8 cellular contexts compared by ENCODE assay signal in genomic region chr19:18364277-18364825, GRCh38. TPM values are rescaled to one million over a fixed set of nuclear protein-coding genes. Genes with fewer than 3 reads are reported as not detected.
DNase-seq lines count a peak whose midpoint lies in the region; ATAC-seq and TF ChIP-seq lines count a peak whose summit lies in the region.
"Not testable (repeated sequence)": the region's sequence is repeated elsewhere in the genome, so short reads cannot be mapped to it uniquely, and the experiment has no call there.

No MANE protein-coding gene starts in this region.

- not testable (repeated sequence) for H3K27me3 ChIP-seq in PC-9 (ENCODE audit: insufficient read depth, low read depth); adrenal gland; endodermal cell (ENCODE audit: control insufficient read depth, insufficient read depth, low read length, poor library complexity, severe bottlenecking); right cardiac atrium (ENCODE audit: control insufficient read depth, insufficient read depth); psoas muscle (ENCODE audit: insufficient read depth in 3 of 3, low read length in 2 of 3); tibial nerve

- not testable (repeated sequence) for H3K9me2 ChIP-seq in PC-9 (ENCODE audit: insufficient read depth)

- POLR2A ChIA-PET in PC-9 (lab: Charles Lee; ENCODE audit: unreplicated experiment): interaction anchor here (0.6 kb wide), 1 partner anchor 869 kb away, joined by 3 read pairs; no protein-coding TSS in a partner anchor

- TF ChIP-seq EP300 in tibial nerve (IDR thresholded peaks at IDR 0.05): not testable (repeated sequence)

- not testable (repeated sequence) for H4K20me1 ChIP-seq in PC-9 (ENCODE audit: insufficient read depth)

- H3K9ac ChIP-seq in endodermal cell (ENCODE audit: extremely low read depth, low read length, poor library complexity, severe bottlenecking): not testable (repeated sequence)

- not testable (repeated sequence) for TF ChIP-seq CTCF in C4-2B (conservative IDR thresholded peaks at IDR 0.05); PC-9 (conservative IDR thresholded peaks at IDR 0.05); adrenal gland (IDR thresholded peaks at IDR 0.05); endodermal cell (conservative IDR thresholded peaks at IDR 0.05); mucosa of descending colon (IDR thresholded peaks at IDR 0.05); psoas muscle (IDR thresholded peaks at IDR 0.05); tibial nerve (IDR thresholded peaks at IDR 0.05)

- H3K9me3 Mint-ChIP-seq in endodermal cell: not testable (repeated sequence)

- H2AFZ ChIP-seq in PC-9: not testable (repeated sequence)

- TSS peak; percentile 80 for BruUV-seq in PC-9 (replicated peaks; lab: Mats Ljungman, UMichigan)

- DNase-seq in PC-9 (peak in 1 of 2 experiments; percentile 26), adrenal gland (peak in 3 of 7 donors; percentile 39 to 65 (median 48))
- DNase-seq in endodermal cell; right cardiac atrium; mucosa of descending colon; psoas muscle; tibial nerve (ENCODE audit: low spot score in 2 of 2): not testable (repeated sequence)

- WGBS in adrenal gland, 4 donors: 36 to 44% (median 40%) methylated on average over 9 to 11 of the region's 11 CpGs
- 82 to 89% methylated on average over 8 to 11 of the region's 11 CpGs for WGBS in endodermal cell (ENCODE audit: insufficient coverage in 1 of 2, insufficient read length in 1 of 2), 2 experiments
- 48% methylated on average over 11 of the region's 11 CpGs for WGBS in right cardiac atrium
- 65 to 69% (median 67%) methylated on average over 11 of the region's 11 CpGs for WGBS in psoas muscle, 3 donors
- 34 to 44% methylated on average over 11 of the region's 11 CpGs for WGBS in tibial nerve, 2 donors

- H3K79me2 ChIP-seq in PC-9 (ENCODE audit: low read depth): not testable (repeated sequence)

- H3K36me3 ChIP-seq in PC-9 (ENCODE audit: low read depth); endodermal cell (ENCODE audit: control insufficient read depth, insufficient read depth, low read length); mucosa of descending colon (ENCODE audit: low read depth): not testable (repeated sequence)
- peaks cover 0 to 37% of the 10 kb centered on the region in 2 donors for H3K36me3 ChIP-seq in adrenal gland (replicated peaks in 1 of 2)
- peaks cover 0 to 44% of the 10 kb centered on the region in 2 donors for H3K36me3 ChIP-seq in psoas muscle (ENCODE audit: insufficient read depth in 1 of 2, low read depth in 1 of 2)
- H3K36me3 ChIP-seq in tibial nerve: peaks cover 0 to 48% (median 0%) of the 10 kb centered on the region in 3 donors

- H3K27ac Mint-ChIP-seq in endodermal cell: peak overlapping the region; percentile 68

- not testable (repeated sequence) for H3K9me3 ChIP-seq in PC-9 (ENCODE audit: insufficient read depth, low read depth); adrenal gland (replicated peaks in 1 of 3); endodermal cell (ENCODE audit: control insufficient read depth, low read length); right cardiac atrium (ENCODE audit: control insufficient read depth, low read length); mucosa of descending colon; psoas muscle; tibial nerve

- peaks cover 52% of the 10 kb centered on the region for H3F3A ChIP-seq in PC-9 (ENCODE audit: insufficient read depth, low read depth)

- peak overlapping the region; percentile 97 for H3K27ac ChIP-seq in C4-2B
- peak overlapping the region; percentile 98 for H3K27ac ChIP-seq in PC-9
- H3K27ac ChIP-seq in adrenal gland: peak overlapping the region; percentile 85 to 97 (median 94)
- H3K27ac ChIP-seq in endodermal cell (ENCODE audit: low read depth, low read length): peak overlapping the region; percentile 89
- peak overlapping the region; percentile 5 for H3K27ac ChIP-seq in right cardiac atrium (ENCODE audit: low read length)
- H3K27ac ChIP-seq in psoas muscle: peak overlapping the region; percentile 67
- peak overlapping the region; percentile 41 to 89 (median 83) for H3K27ac ChIP-seq in tibial nerve

- H3K27me3 Mint-ChIP-seq in endodermal cell (ENCODE audit: insufficient read depth): not testable (repeated sequence)

- not testable (repeated sequence) for H3K4me1 Mint-ChIP-seq in endodermal cell

- ATAC-seq in right cardiac atrium (peak in 1 of 2 donors; percentile 6), mucosa of descending colon (peak; percentile 20)
- ATAC-seq in psoas muscle: not testable (repeated sequence)

- H3K4me2 ChIP-seq in PC-9: peak overlapping the region; percentile 70

- intact Hi-C loops in PC-9 (cut with micrococcal nuclease; ENCODE audit: unreplicated experiment): loop anchor here (2.0 kb wide), 1 partner anchor 16 kb away; no protein-coding TSS in a partner anchor
- intact Hi-C loops in adrenal gland (cut with DNase I); right cardiac atrium (cut with DNase I); mucosa of descending colon (cut with DNase I, micrococcal nuclease); psoas muscle (cut with DNase I): not testable (repeated sequence)

- not testable (repeated sequence) for H3K4me3 Mint-ChIP-seq in endodermal cell

- H3K4me1 ChIP-seq in PC-9 (replicated peaks; ENCODE audit: insufficient read depth) (peaks cover 50% of the 10 kb centered on the region), adrenal gland (replicated peaks in 1 of 2) (peaks cover 21 to 23% of the 10 kb centered on the region in 2 donors), mucosa of descending colon (ENCODE audit: low read depth) (peaks cover 17% of the 10 kb centered on the region), tibial nerve (peaks cover 0 to 22% (median 15%) of the 10 kb centered on the region in 4 donors)
- not testable (repeated sequence) for H3K4me1 ChIP-seq in endodermal cell (ENCODE audit: control insufficient read depth, insufficient read depth, low read length); right cardiac atrium (ENCODE audit: control insufficient read depth, insufficient read depth, low read length); psoas muscle

- TF ChIP-seq POLR2A in adrenal gland (IDR thresholded peaks at IDR 0.05); tibial nerve (IDR thresholded peaks at IDR 0.05): not testable (repeated sequence)

- CTCF ChIA-PET in PC-9 (lab: Charles Lee): interaction anchor here (0.7 kb wide), 1 partner anchor 15 kb away, joined by 5 read pairs; no protein-coding TSS in a partner anchor

- H3K4me3 ChIP-seq in PC-9 (peak overlapping the region; percentile 2; the same call in 1 of the 2 replicates), tibial nerve (peak overlapping the region in 1 of 4 donors; percentile 22)
- H3K4me3 ChIP-seq in adrenal gland; endodermal cell (ENCODE audit: low read length); right cardiac atrium (ENCODE audit: low read length); mucosa of descending colon; psoas muscle: not testable (repeated sequence)

- not testable (repeated sequence) for H3K36me3 Mint-ChIP-seq in endodermal cell (ENCODE audit: low read depth)

RNA-seq across cellular contexts. Expression of gene GDF15, which starts 21.6 kb away (rescaled TPM):
- total RNA-seq in PC-9 (2021): 15.1 and 17.2 TPM in 2 replicates
- 10 to 100 TPM in 4 of 8 donors, 1 to 10 TPM in 3, under 1 TPM in 1; 0.90 to 29.2 (median 9.0) TPM for total RNA-seq in adrenal gland
- polyA plus RNA-seq in adrenal gland: 1 to 10 TPM in 2 of 3 donors, under 1 TPM in 1; 0.33 to 5.3 (median 2.6) TPM
- total RNA-seq in endodermal cell: 1 to 10 TPM in 1 of 2 donors, under 1 TPM in 1; 0.90 to 2.2 TPM
- polyA plus RNA-seq in endodermal cell (2013, experiment 1 of 2): 15.5 TPM
- 18.2 TPM for polyA plus RNA-seq in endodermal cell (2013, experiment 2 of 2)
- total RNA-seq in right cardiac atrium: under 1 TPM in 3 of 4 donors, not detected in 1; 0.50 to 0.60 (median 0.53) TPM
- 0.25 TPM for polyA plus RNA-seq in right cardiac atrium
- total RNA-seq in mucosa of descending colon: 10 to 100 TPM; 13.8 to 28.2 (median 20.4) TPM
- 1 to 10 TPM in 2 of 4 donors, under 1 TPM in 2; 0.50 to 8.5 (median 2.2) TPM for total RNA-seq in psoas muscle
- polyA plus RNA-seq in psoas muscle: 10 to 100 TPM in 1 of 3 donors, under 1 TPM in 2; 0.27 to 37.1 (median 0.35) TPM
- total RNA-seq in tibial nerve: 10 to 100 TPM in 2 of 4 donors, 1 to 10 TPM in 2; 4.2 to 31.0 (median 13.2) TPM

RNA-seq across cellular contexts. Expression of gene PGPEP1, which starts 24.0 kb away (rescaled TPM):
- total RNA-seq in PC-9 (2021) (42.0 and 53.6 TPM in 2 replicates), adrenal gland (10 to 100 TPM; 31.6 to 89.2 (median 58.6) TPM), endodermal cell (1 to 10 TPM; 7.7 to 9.0 TPM), right cardiac atrium (10 to 100 TPM; 31.3 to 42.0 (median 35.0) TPM), mucosa of descending colon (10 to 100 TPM; 77.1 to 97.4 (median 91.5) TPM), psoas muscle (10 to 100 TPM; 18.3 to 47.8 (median 31.7) TPM), tibial nerve (10 to 100 TPM; 15.9 to 27.9 (median 20.1) TPM)
- polyA plus RNA-seq in adrenal gland (10 to 100 TPM; 20.3 to 46.1 (median 21.1) TPM), right cardiac atrium (17.4 TPM), psoas muscle (10 to 100 TPM in 1 of 3 donors, 1 to 10 TPM in 2; 8.0 to 13.8 (median 9.1) TPM)
- 56.3 TPM for polyA plus RNA-seq in endodermal cell (2013, experiment 1 of 2)
- polyA plus RNA-seq in endodermal cell (2013, experiment 2 of 2): 66.8 TPM

RNA-seq across cellular contexts. Expression of gene LRRC25, which starts 33.1 kb away (rescaled TPM):
- total RNA-seq in PC-9 (2021): not detected in 2 replicates
- total RNA-seq in adrenal gland: 10 to 100 TPM in 7 of 8 donors, 1 to 10 TPM in 1; 8.7 to 38.2 (median 22.5) TPM
- 10 to 100 TPM in 1 of 3 donors, 1 to 10 TPM in 2; 5.1 to 18.4 (median 8.5) TPM for polyA plus RNA-seq in adrenal gland
- not detected for total RNA-seq in endodermal cell
- polyA plus RNA-seq in endodermal cell (2013, experiment 1 of 2): 0.21 TPM
- polyA plus RNA-seq in endodermal cell (2013, experiment 2 of 2): 0.21 TPM
- total RNA-seq in right cardiac atrium: 1 to 10 TPM; 3.1 to 4.3 (median 3.7) TPM
- 1.5 TPM for polyA plus RNA-seq in right cardiac atrium
- total RNA-seq in mucosa of descending colon: 1 to 10 TPM; 2.1 to 8.8 (median 5.8) TPM
- total RNA-seq in psoas muscle: 1 to 10 TPM; 2.0 to 4.1 (median 2.4) TPM
- 1 to 10 TPM in 2 of 3 donors, under 1 TPM in 1; 0.65 to 5.2 (median 1.3) TPM for polyA plus RNA-seq in psoas muscle
- 10 to 100 TPM in 2 of 4 donors, 1 to 10 TPM in 2; 9.0 to 13.8 (median 9.8) TPM for total RNA-seq in tibial nerve

RNA-seq across cellular contexts. Expression of gene LSM4, which starts 41.5 kb away (rescaled TPM):
- total RNA-seq in PC-9 (2021) (291 and 323 TPM in 2 replicates), adrenal gland (100 to 1,000 TPM; 107 to 290 (median 161) TPM), endodermal cell (100 to 1,000 TPM; 252 to 276 TPM), right cardiac atrium (10 to 100 TPM; 55.6 to 77.2 (median 64.8) TPM), mucosa of descending colon (100 to 1,000 TPM in 2 of 3 donors, 10 to 100 TPM in 1; 86.3 to 158 (median 124) TPM), psoas muscle (100 to 1,000 TPM in 2 of 4 donors, 10 to 100 TPM in 2; 87.9 to 136 (median 112) TPM), tibial nerve (100 to 1,000 TPM in 3 of 4 donors, 10 to 100 TPM in 1; 70.4 to 167 (median 156) TPM)
- polyA plus RNA-seq in adrenal gland (100 to 1,000 TPM; 105 to 195 (median 120) TPM), right cardiac atrium (131 TPM), psoas muscle (100 to 1,000 TPM; 118 to 215 (median 139) TPM)
- 273 TPM for polyA plus RNA-seq in endodermal cell (2013, experiment 1 of 2)
- polyA plus RNA-seq in endodermal cell (2013, experiment 2 of 2): 240 TPM

RNA-seq across cellular contexts. Expression of gene SSBP4, which starts 54.8 kb away (rescaled TPM):
- 56.6 and 65.2 TPM in 2 replicates for total RNA-seq in PC-9 (2021)
- total RNA-seq in adrenal gland: 100 to 1,000 TPM in 1 of 8 donors, 10 to 100 TPM in 7; 38.9 to 119 (median 73.7) TPM
- polyA plus RNA-seq in adrenal gland: 100 to 1,000 TPM in 2 of 3 donors, 1 to 10 TPM in 1; 9.1 to 160 (median 136) TPM
- 10 to 100 TPM; 35.9 to 43.5 TPM for total RNA-seq in endodermal cell
- polyA plus RNA-seq in endodermal cell (2013, experiment 1 of 2): 154 TPM
- 157 TPM for polyA plus RNA-seq in endodermal cell (2013, experiment 2 of 2)
- total RNA-seq in right cardiac atrium: 10 to 100 TPM; 32.7 to 40.0 (median 37.8) TPM
- 36.2 TPM for polyA plus RNA-seq in right cardiac atrium
- 10 to 100 TPM; 31.2 to 48.6 (median 41.1) TPM for total RNA-seq in mucosa of descending colon
- 10 to 100 TPM; 29.1 to 46.1 (median 29.6) TPM for total RNA-seq in psoas muscle
- 10 to 100 TPM; 25.8 to 37.8 (median 28.6) TPM for polyA plus RNA-seq in psoas muscle
- 100 to 1,000 TPM in 1 of 4 donors, 10 to 100 TPM in 3; 67.4 to 172 (median 84.2) TPM for total RNA-seq in tibial nerve

Comparison
In these comparisons a context has a peak if more than half of its experiments do, and no peak if none do; other contexts are left out.
1. H3K27ac ChIP-seq: peak in every context shown above with its lines; median percentile 98 in PC-9; 97 in C4-2B; 94 in adrenal gland; 89 in endodermal cell; 83 in tibial nerve; 67 in psoas muscle; 5 in right cardiac atrium.